8 cellular contexts compared by ENCODE assay signal in the genomic region with DNA sequence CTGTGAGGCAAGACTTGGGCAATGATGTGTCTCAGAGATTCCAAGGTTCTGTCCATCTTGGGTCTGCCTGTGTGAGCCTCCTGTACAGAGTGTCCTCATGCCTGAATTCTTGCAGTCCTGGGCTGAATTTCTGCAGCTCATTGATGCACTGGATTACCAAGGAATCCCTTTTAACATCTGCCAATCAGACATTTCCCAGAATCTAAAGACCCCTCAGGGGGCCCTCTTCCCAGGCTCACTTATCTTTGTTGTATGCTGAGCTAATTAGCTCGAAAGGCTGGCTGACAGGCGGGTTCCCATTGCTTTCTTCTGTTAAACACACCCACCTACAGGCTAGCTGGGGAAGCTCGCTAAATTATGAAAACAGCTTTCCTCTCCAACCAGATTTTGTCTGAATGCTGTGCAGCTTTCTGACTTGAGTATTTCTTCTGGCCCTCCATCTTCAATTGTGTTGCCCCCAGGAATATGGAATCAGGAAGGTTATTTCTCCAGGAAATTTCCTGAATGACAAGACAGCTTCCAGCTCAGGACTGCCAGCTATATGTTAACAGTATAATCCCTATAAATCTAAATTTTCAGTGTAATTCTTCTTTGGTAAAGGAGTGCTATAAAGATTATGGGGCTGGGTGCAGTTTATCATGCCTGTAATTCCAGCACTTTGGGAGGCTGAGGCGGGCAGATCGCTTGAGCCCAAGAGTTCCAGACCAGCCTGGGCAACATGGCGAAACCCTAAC. TPM values are rescaled to one million over a fixed set of nuclear protein-coding genes. Genes with fewer than 3 reads are reported as not detected.
DNase-seq lines count a peak whose midpoint lies in the region; ATAC-seq and TF ChIP-seq lines count a peak whose summit lies in the region.

A gene (minus strand): TSS at position 91 of the 734 bp plus-strand sequence. CDS start 35 bp downstream, at position 56.

- 47% methylated on average over 6 of the region's 6 CpGs for WGBS in right cardiac atrium

- POLR2A ChIA-PET in activated naive CD8-positive, alpha-beta T cell treated with anti-CD3 and anti-CD28 coated beads, Interleukin-2, amount 10 ng/mL, durations not matched to agents 7 days and 5 days (lab: Charles Lee) = interaction anchor here (0.5 to 1.0 kb wide), 3 partner anchors 101 to 207 kb away, joined by 3 to 8 read pairs (median 3); a partner anchor contains a TSS

- H3K27ac ChIP-seq in right cardiac atrium (ENCODE audit: low read length) = no peak within 1 kb of the TSS

- no peaks in the 10 kb centered on the region for H3K9me3 ChIP-seq in right cardiac atrium (ENCODE audit: control insufficient read depth, low read length)

- DNase-seq in D341Med (ENCODE audit: low spot score) (peak; percentile 70), NCI-H446 (lab: John Stamatoyannopoulos, UW) (peak; percentile 56 to 73), right cardiac atrium (peak in 1 of 3 donors; percentile 61), retinal pigment epithelial cell (ENCODE audit: low read depth) (no peak), epidermal melanocyte (ENCODE audit: insufficient read length, low spot score) (no peak)
- DNase-seq in activated naive CD8-positive, alpha-beta T cell treated with anti-CD3 and anti-CD28 coated beads, Interleukin-2, amount 10 ng/mL, durations not matched to agents 7 days and 5 days = no peak

- ATAC-seq in GM18873 (IDR thresholded peaks at IDR 0.05; ENCODE audit: low FRiP score, unreplicated experiment) = peak; percentile 72
- ATAC-seq in HG03135 (IDR thresholded peaks at IDR 0.05; ENCODE audit: unreplicated experiment) = peak; percentile 91
- ATAC-seq in activated naive CD8-positive, alpha-beta T cell treated with anti-CD3 and anti-CD28 coated beads, Interleukin-2, amount 10 ng/mL, durations not matched to agents 7 days and 5 days (ENCODE audit: low read depth) = peak; percentile 90
- peak; percentile 63 to 72 for ATAC-seq in right cardiac atrium

- no peaks in the 10 kb centered on the region for H3K9me3 Mint-ChIP-seq in activated naive CD8-positive, alpha-beta T cell treated with anti-CD3 and anti-CD28 coated beads, Interleukin-2, amount 10 ng/mL, durations not matched to agents 7 days and 5 days

- intact Hi-C loops in right cardiac atrium (cut with DNase I) = loop anchor here in 2 of 4 donors (10.0 kb wide), 2 partner anchors 98 to 138 kb away; no protein-coding TSS in a partner anchor

- TF ChIP-seq CTCF in retinal pigment epithelial cell (conservative IDR thresholded peaks at IDR 0.05; ENCODE audit: low read depth, low read length) = peak; percentile 70

- no peaks in the 10 kb centered on the region for H3K36me3 Mint-ChIP-seq in activated naive CD8-positive, alpha-beta T cell treated with anti-CD3 and anti-CD28 coated beads, Interleukin-2, amount 10 ng/mL, durations not matched to agents 7 days and 5 days

- no peaks in the 10 kb centered on the region for H3K4me1 ChIP-seq in right cardiac atrium (ENCODE audit: control insufficient read depth, insufficient read depth, low read length)

- no peaks in the 10 kb centered on the region for H3K27me3 ChIP-seq in right cardiac atrium (ENCODE audit: control insufficient read depth, insufficient read depth)

- no peak within 1 kb of the TSS for H3K27ac Mint-ChIP-seq in activated naive CD8-positive, alpha-beta T cell treated with anti-CD3 and anti-CD28 coated beads, Interleukin-2, amount 10 ng/mL, durations not matched to agents 7 days and 5 days

- H3K4me1 Mint-ChIP-seq in activated naive CD8-positive, alpha-beta T cell treated with anti-CD3 and anti-CD28 coated beads, Interleukin-2, amount 10 ng/mL, durations not matched to agents 7 days and 5 days = peaks cover 3% of the 10 kb centered on the region

- peaks cover 37% of the 10 kb centered on the region for H3K27me3 Mint-ChIP-seq in activated naive CD8-positive, alpha-beta T cell treated with anti-CD3 and anti-CD28 coated beads, Interleukin-2, amount 10 ng/mL, durations not matched to agents 7 days and 5 days

- H3K4me3 ChIP-seq in right cardiac atrium (ENCODE audit: low read length) (no peak within 1 kb of the TSS), retinal pigment epithelial cell (ENCODE audit: low read length) (no peak within 1 kb of the TSS)

- H3K4me3 Mint-ChIP-seq in activated naive CD8-positive, alpha-beta T cell treated with anti-CD3 and anti-CD28 coated beads, Interleukin-2, amount 10 ng/mL, durations not matched to agents 7 days and 5 days = no peak within 1 kb of the TSS

RNA-seq across cellular contexts. Expression of the gene that starts here (rescaled TPM):
- not detected for total RNA-seq in activated naive CD8-positive, alpha-beta T cell treated with anti-CD3 and anti-CD28 coated beads, Interleukin-2, amount 10 ng/mL, durations not matched to agents 7 days and 5 days
- total RNA-seq in right cardiac atrium = under 1 TPM; 0.20 to 0.50 (median 0.36) TPM
- polyA plus RNA-seq in right cardiac atrium = 0.18 TPM

Comparison
In these comparisons a context has a peak if more than half of its experiments do, and no peak if none do; other contexts are left out.
1. Peak in ATAC-seq in activated naive CD8-positive, alpha-beta T cell treated with anti-CD3 and anti-CD28 coated beads, Interleukin-2, amount 10 ng/mL, durations not matched to agents 7 days and 5 days; RNA of the gene not detected or under 1 TPM.
2. Peak in ATAC-seq in right cardiac atrium; RNA of the gene not detected or under 1 TPM.
3. DNase-seq: peak in D341Med (single experiment) and NCI-H446 (2 of 2); none in activated naive CD8-positive, alpha-beta T cell treated with anti-CD3 and anti-CD28 coated beads, Interleukin-2, amount 10 ng/mL, durations not matched to agents 7 days and 5 days (single experiment), retinal pigment epithelial cell (single experiment) and epidermal melanocyte (single experiment).
4. Peak in every context shown above with its lines, with median percentiles within 50 percentile points of each other: ATAC-seq.